In the genomic region with DNA sequence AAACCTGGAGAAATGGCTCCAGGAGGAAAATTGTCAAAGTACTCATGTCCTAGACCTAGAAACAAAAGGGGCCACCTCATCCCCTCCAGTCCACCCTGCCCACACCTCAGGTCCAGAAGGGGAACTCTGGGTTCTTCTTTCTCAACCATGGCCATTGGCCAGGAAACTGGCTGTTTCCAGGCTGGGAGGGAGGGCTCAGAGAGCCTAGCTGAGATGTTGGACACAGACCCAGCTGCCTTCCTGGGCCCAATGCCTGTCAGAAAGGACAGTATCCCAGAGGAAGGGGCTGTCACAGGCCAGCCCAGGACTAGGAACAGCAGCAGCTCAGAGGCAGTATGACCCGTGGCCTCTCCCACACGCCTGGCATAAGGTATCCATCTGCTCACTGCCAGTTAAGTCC, we compare ENCODE assay signal across 21 cellular contexts.
DNase-seq lines count a peak whose midpoint lies in the region; ATAC-seq lines count a peak whose summit lies in the region.
"Had no signal": no experiment of that assay in that cellular context is flagged by ENCODE, and none has a peak within 500 bp of the region (broad histone marks: within the 10 kb centered on the region; RNA-seq: fewer than 3 reads in every experiment).

No MANE protein-coding gene starts in this region.

- no peak for ATAC-seq in GM21423 (IDR thresholded peaks at IDR 0.05; ENCODE audit: unreplicated experiment)
- ATAC-seq: activated T-helper 17 cell treated with anti-CD3 and anti-CD28 coated beads, Interleukin-2, amount 50 U/mL, for 72 hours; natural killer cell treated with Interleukin-12 subunit alpha and Interleukin-12 subunit beta and Interleukin-15 and Interleukin-18, amount 100 ng/mL, for 72 hours; right cardiac atrium; SK-N-SH treated with all-trans-retinoic acid at 6 μM for 48 hours had no signal

- DNase-seq in SKM-1 treated with dmso at 0.1 percent for 144 hours (lab: John Stamatoyannopoulos, UW; ENCODE audit: unreplicated experiment), result peak; percentile 62
- DNase-seq in SKM-1 (lab: John Stamatoyannopoulos, UW; ENCODE audit: unreplicated experiment), result no peak
- peak; percentile 77 for DNase-seq in globus pallidus (ENCODE audit: low spot score)
- DNase-seq in medulla oblongata (ENCODE audit: extremely low spot score), result peak; percentile 87
- DNase-seq in HPDE6-E6E7 (ENCODE audit: extremely low spot score), result no peak
- no peak for DNase-seq in activated T-cell treated with anti-CD3 and anti-CD28 coated beads, Interleukin-2, amount 50 U/mL, for 1 hour
- DNase-seq in NCI-H748 treated with DMSO at 0.1 percent for 48 hours (lab: John Stamatoyannopoulos, UW), result no peak
- DNase-seq: activated B cell treated with CpG ODN at 0.5 μM for 24 hours; activated CD4-positive, alpha-beta T cell treated with anti-CD3 and anti-CD28 coated beads, Interleukin-2, amount 50 U/mL, for 4 hours; central memory CD4-positive, alpha-beta T cell; DND-41; NCI-H187 treated with DMSO at 0.1 percent for 48 hours; NCI-H774; RPMI8226; stimulated activated naive CD4-positive, alpha-beta T cell treated with Interleukin-2 at 50 U/mL for 16 hours; T-helper 9 cell had no signal

Comparison
In these comparisons a context has a peak if more than half of its experiments do, and no peak if none do; other contexts are left out.
1. DNase-seq: peak in SKM-1 treated with dmso at 0.1 percent for 144 hours (single experiment), globus pallidus (single experiment) and medulla oblongata (single experiment); none in SKM-1 (single experiment), HPDE6-E6E7 (single experiment), activated T-cell treated with anti-CD3 and anti-CD28 coated beads, Interleukin-2, amount 50 U/mL, for 1 hour (single experiment) and NCI-H748 treated with DMSO at 0.1 percent for 48 hours (single experiment).